In genomic region chr5:37696190-37697021, GRCh38 we compare ENCODE assay signal across 12 cellular contexts.
DNase-seq lines count a peak whose midpoint lies in the region; ATAC-seq, FAIRE-seq and TF ChIP-seq lines count a peak whose summit lies in the region.
"Had no signal": no experiment of that assay in that cellular context is flagged by ENCODE, and none has a peak within 500 bp of the region (broad histone marks: within the 10 kb centered on the region; RNA-seq: fewer than 3 reads in every experiment).

No MANE protein-coding gene starts in this region.

- peaks cover 9% of the 10 kb centered on the region for H3K4me1 ChIP-seq in adipocyte (ENCODE audit: control insufficient read depth, insufficient read depth, low read length)
- peaks cover 16% of the 10 kb centered on the region for H3K4me1 ChIP-seq in keratinocyte (ENCODE audit: control insufficient read depth, extremely low read depth, insufficient read depth, low read length)
- no peaks in the 10 kb centered on the region for H3K4me1 ChIP-seq in upper lobe of right lung
- H3K4me1 ChIP-seq: left ventricle myocardium inferior had no signal

- no peak overlapping the region for H3K4me3 ChIP-seq in adipocyte (ENCODE audit: low read length)
- H3K4me3 ChIP-seq in keratinocyte (ENCODE audit: control insufficient read depth in 2 of 3, extremely low read depth in 1 of 3, insufficient read depth in 2 of 3, low read depth in 1 of 3, low read length in 3 of 3) = no peak overlapping the region
- no peak overlapping the region for H3K4me3 ChIP-seq in upper lobe of right lung
- H3K4me3 ChIP-seq: left ventricle myocardium inferior had no signal

- H3K27me3 ChIP-seq in adipocyte (replicated peaks; ENCODE audit: control insufficient read depth, insufficient read depth, low read length) = no peaks in the 10 kb centered on the region
- no peaks in the 10 kb centered on the region for H3K27me3 ChIP-seq in keratinocyte (ENCODE audit: control insufficient read depth, extremely low read depth, insufficient read depth, low read length)
- no peaks in the 10 kb centered on the region for H3K27me3 ChIP-seq in upper lobe of right lung

- H3K27ac ChIP-seq in keratinocyte (ENCODE audit: control insufficient read depth, insufficient read depth, low read length) (peak overlapping the region; percentile 49), upper lobe of right lung (no peak overlapping the region)
- H3K27ac ChIP-seq: left ventricle myocardium inferior had no signal

- H3K9me3 ChIP-seq in adipocyte (ENCODE audit: control insufficient read depth, low read length) = no peaks in the 10 kb centered on the region
- no peaks in the 10 kb centered on the region for H3K9me3 ChIP-seq in keratinocyte (ENCODE audit: control insufficient read depth, low read depth, low read length)
- no peaks in the 10 kb centered on the region for H3K9me3 ChIP-seq in upper lobe of right lung

- TF ChIP-seq CTCF in keratinocyte (optimal IDR thresholded peaks at IDR 0.05 in 1 of 3, IDR thresholded peaks at IDR 0.05 in 1 of 3, conservative IDR thresholded peaks at IDR 0.05 in 1 of 3; ENCODE audit: extremely low read depth in 1 of 3, insufficient read depth in 2 of 3, low read length in 3 of 3) (peak in 2 of 3 experiments; percentile 1 to 11), upper lobe of right lung (IDR thresholded peaks at IDR 0.05) (no peak)

- intact Hi-C loops in left ventricle myocardium superior (cut with micrococcal nuclease) (no loop called here), upper lobe of right lung (cut with DNase I) (no loop called here)

- peaks cover 9% of the 10 kb centered on the region for H3K36me3 ChIP-seq in adipocyte (ENCODE audit: control insufficient read depth, insufficient read depth, low read length, severe bottlenecking)
- no peaks in the 10 kb centered on the region for H3K36me3 ChIP-seq in keratinocyte (ENCODE audit: control insufficient read depth in 2 of 2, extremely low read depth in 1 of 2, insufficient read depth in 2 of 2, low read length in 2 of 2)
- peaks cover 12% of the 10 kb centered on the region for H3K36me3 ChIP-seq in upper lobe of right lung

- H3K79me2 ChIP-seq in keratinocyte (ENCODE audit: control insufficient read depth, insufficient read depth, low read length) = no peaks in the 10 kb centered on the region

- H3K9ac ChIP-seq in adipocyte (ENCODE audit: low read length) = no peak overlapping the region
- no peak overlapping the region for H3K9ac ChIP-seq in keratinocyte (ENCODE audit: control insufficient read depth, extremely low read depth, insufficient read depth, low read length)

- no peaks in the 10 kb centered on the region for H4K20me1 ChIP-seq in keratinocyte (ENCODE audit: control insufficient read depth, extremely low read depth, insufficient read depth, low read length)

- H3K9me1 ChIP-seq in keratinocyte (ENCODE audit: control insufficient read depth, extremely low read depth, insufficient read depth, low read length) = no peaks in the 10 kb centered on the region

- no peak for FAIRE-seq in HTR-8/SVneo (lab: Jason Lieb, UNC)
- peak; percentile 86 for FAIRE-seq in keratinocyte (lab: Jason Lieb, UNC)

- DNase-seq in AG20443 (ENCODE audit: low spot score) (peak; percentile 44), HTR-8/SVneo (ENCODE audit: insufficient read length, low spot score) (peak; percentile 22), adipocyte (ENCODE audit: low read depth) (peak; percentile 56), keratinocyte (ENCODE audit: low read depth, low spot score) (peak; percentile 54), left ventricle myocardium superior (no peak), upper lobe of right lung (no peak), COR-L47 (lab: John Stamatoyannopoulos, UW) (no peak), SKM-1 (lab: John Stamatoyannopoulos, UW; ENCODE audit: unreplicated experiment) (no peak)
- DNase-seq: activated T-cell treated with anti-CD3 and anti-CD28 coated beads, Interleukin-2, amount 50 U/mL, for 24 hours; CD4-positive, CD25-positive, alpha-beta regulatory T cell; left ventricle myocardium inferior; NCI-H2227 treated with DMSO at 0.1 percent for 48 hours had no signal

- dilution Hi-C loops in keratinocyte (cut with MboI; ENCODE audit: extremely low pct_ligation_motif_present, low sequenced_read_pairs) = no loop called here

- H3K4me2 ChIP-seq in keratinocyte (ENCODE audit: control insufficient read depth, extremely low read depth, insufficient read depth, low read depth, low read length) = peak overlapping the region; percentile 22

- ATAC-seq in left ventricle myocardium superior (no peak), upper lobe of right lung (no peak)

- no peak overlapping the region for H2AFZ ChIP-seq in keratinocyte (ENCODE audit: control insufficient read depth, low read length)

Comparison
In these comparisons a context has a peak if more than half of its experiments do, and no peak if none do; other contexts are left out.
1. DNase-seq: peak in AG20443 (single experiment), HTR-8/SVneo (single experiment), adipocyte (single experiment) and keratinocyte (single experiment); none in left ventricle myocardium superior (single experiment), upper lobe of right lung (single experiment), COR-L47 (single experiment) and SKM-1 (single experiment).